Comparison of ENCODE assay signal across 21 cellular contexts in genomic region chr1:24051206-24051945, GRCh38.
A peak's percentile ranks its signal among the peaks of the same experiment; 100 is the strongest.
DNase-seq lines count a peak whose midpoint lies in the region; ATAC-seq and TF ChIP-seq lines count a peak whose summit lies in the region.
"Had no signal": no experiment of that assay in that cellular context is flagged by ENCODE, and none has a peak within 500 bp of the region (broad histone marks: within the 10 kb centered on the region; RNA-seq: fewer than 3 reads in every experiment).

No MANE protein-coding gene starts in this region.

- TF ChIP-seq CTCF in dorsolateral prefrontal cortex (IDR thresholded peaks at IDR 0.05 in 54 of 56, conservative IDR thresholded peaks at IDR 0.05 in 2 of 56; ENCODE audit: low read depth in 1 of 56, partially characterized antibody in 56 of 56) = no peak

- no peak overlapping the region for H3K4me3 ChIP-seq in dorsolateral prefrontal cortex
- H3K4me3 ChIP-seq: thoracic aorta had no signal

- in situ Hi-C loops in SK-MEL-5 (cut with HindIII; ENCODE audit: low pct_unique_long_range_greater_than_20kb, low sequenced_read_pairs) = no loop called here

- peak; percentile 48 to 58 for DNase-seq in AML-193 (lab: John Stamatoyannopoulos, UW)
- peak; percentile 54 for DNase-seq in MV-4-11 (lab: John Stamatoyannopoulos, UW)
- DNase-seq in SK-MEL-5 (ENCODE audit: low read depth, low spot score) = peak; percentile 54
- DNase-seq in fibroblast of peridontal ligament (ENCODE audit: extremely low read depth) = peak; percentile 14
- no peak for DNase-seq in dorsolateral prefrontal cortex
- no peak for DNase-seq in NCI-H82 treated with DMSO at 0.1 percent for 48 hours (lab: John Stamatoyannopoulos, UW; ENCODE audit: unreplicated experiment)
- no peak for DNase-seq in activated CD4-positive, alpha-beta T cell treated with anti-CD3 and anti-CD28 coated beads for 1 hour
- DNase-seq: activated CD4-positive, alpha-beta memory T cell treated with anti-CD3 and anti-CD28 coated beads for 36 hours; activated naive CD4-positive, alpha-beta T cell treated with Interleukin-2 at 50 U/mL for 16 hours; erythroblast; HFFc6; naive thymus-derived CD4-positive, alpha-beta T cell; NCI-H187 treated with DMSO at 0.1 percent for 48 hours; NCI-H446; posterior cingulate gyrus; SHP77; T-helper 2 cell had no signal

- intact Hi-C loops in dorsolateral prefrontal cortex (cut with DNase I) = no loop called here

- no peaks in the 10 kb centered on the region for H3K27me3 ChIP-seq in dorsolateral prefrontal cortex

- H3K27ac ChIP-seq in dorsolateral prefrontal cortex = no peak overlapping the region
- H3K27ac ChIP-seq: thoracic aorta had no signal

- no peak for ATAC-seq in HG03432 (IDR thresholded peaks at IDR 0.05; ENCODE audit: unreplicated experiment)
- ATAC-seq: naive thymus-derived CD4-positive, alpha-beta T cell; stimulated activated memory B cell treated with anti-CD40 and anti-IgM and Interleukin-4, amounts not matched to agents 10 μg/mL and 1 μg/mL and 100 μg/mL, for 72 hours; WTC11 had no signal

Comparison
In these comparisons a context has a peak if more than half of its experiments do, and no peak if none do; other contexts are left out.
1. DNase-seq: peak in AML-193 (2 of 2), MV-4-11 (single experiment), SK-MEL-5 (single experiment) and fibroblast of peridontal ligament (single experiment); none in dorsolateral prefrontal cortex (0 of 10), NCI-H82 treated with DMSO at 0.1 percent for 48 hours (single experiment) and activated CD4-positive, alpha-beta T cell treated with anti-CD3 and anti-CD28 coated beads for 1 hour (single experiment).